Comparison of ENCODE assay signal across 8 cellular contexts in the genomic region with DNA sequence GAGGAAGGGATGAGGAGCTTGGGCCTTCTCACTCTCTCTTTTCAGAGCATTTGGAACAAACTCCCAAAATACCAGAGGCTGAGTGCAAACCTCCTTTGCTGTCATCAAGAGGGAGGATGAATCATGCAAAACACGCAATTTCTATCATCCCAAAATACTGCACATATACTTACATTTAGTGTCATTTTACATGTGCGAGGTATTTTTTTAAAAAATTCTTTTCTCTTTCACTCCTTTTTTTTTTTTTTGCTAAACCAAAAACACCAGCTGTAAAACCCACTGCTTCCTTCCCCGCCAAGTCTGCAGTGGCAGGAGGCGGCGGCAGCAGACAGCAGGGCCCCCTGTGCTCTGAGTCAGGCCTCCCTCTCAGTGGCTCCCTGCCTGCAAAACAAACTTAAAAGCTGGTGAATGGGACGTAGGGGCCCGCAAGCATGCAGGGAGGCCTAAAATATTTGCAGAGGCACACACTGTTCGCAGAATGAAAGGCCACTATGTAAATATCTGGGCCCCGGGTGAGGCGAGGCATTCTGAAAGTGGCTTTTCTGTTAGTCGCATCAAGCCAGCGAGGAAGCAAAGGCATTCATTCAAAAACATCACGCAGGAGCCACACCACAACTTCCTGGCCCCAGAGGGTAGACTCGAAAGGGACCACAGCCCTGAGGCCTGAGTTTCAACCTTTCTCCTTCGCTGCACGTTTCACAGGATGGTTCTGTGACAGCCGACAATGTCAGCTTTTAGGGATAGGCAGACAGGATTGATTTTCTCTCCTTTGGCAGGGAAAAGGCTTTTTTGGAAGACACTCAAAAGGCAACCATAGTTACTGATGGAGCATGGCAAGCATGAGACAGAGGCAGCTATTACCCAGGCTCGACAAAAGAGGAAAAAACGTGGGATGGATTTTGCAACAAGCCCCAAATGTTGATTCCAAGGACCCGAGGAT.
A peak's percentile ranks its signal among the peaks of the same experiment; 100 is the strongest.
DNase-seq lines count a peak whose midpoint lies in the region; ATAC-seq and TF ChIP-seq lines count a peak whose summit lies in the region.

No MANE protein-coding gene starts in this region.

- DNase-seq in NCI-H446 treated with DMSO at 0.1 percent for 48 hours (lab: John Stamatoyannopoulos, UW) (peak; percentile 65), activated T-cell treated with anti-CD3 and anti-CD28 coated beads for 1 hour (ENCODE audit: low read depth) (peak; percentile 54), nephron progenitor cell (no peak), cortex of kidney (lab: John Stamatoyannopoulos, UW) (no peak)

- no peak for TF ChIP-seq CTCF in nephron progenitor cell (IDR thresholded peaks at IDR 0.05)

- peak overlapping the region; percentile 1 to 64 for H3K9ac ChIP-seq in stomach smooth muscle (ENCODE audit: low read length in 2 of 2)

- peaks cover 21% of the 10 kb centered on the region for H3K36me3 Mint-ChIP-seq in nephron progenitor cell (ENCODE audit: low read depth)

- no peaks in the 10 kb centered on the region for H3K9me3 ChIP-seq in esophagus (ENCODE audit: control insufficient read depth in 2 of 2, insufficient read depth in 1 of 2, low read depth in 1 of 2, low read length in 1 of 2)
- no peaks in the 10 kb centered on the region for H3K9me3 ChIP-seq in stomach smooth muscle (ENCODE audit: control insufficient read depth in 2 of 2, low read length in 2 of 2)

- no peaks in the 10 kb centered on the region for H3K9me3 Mint-ChIP-seq in nephron progenitor cell

- peaks cover 37% of the 10 kb centered on the region for H3K4me1 Mint-ChIP-seq in nephron progenitor cell

- ATAC-seq in GM18508 (IDR thresholded peaks at IDR 0.05; ENCODE audit: insufficient read depth, unreplicated experiment) (peak; percentile 81), HG02870 (IDR thresholded peaks at IDR 0.05; ENCODE audit: unreplicated experiment) (peak; percentile 93)

- no peaks in the 10 kb centered on the region for H3K27me3 ChIP-seq in esophagus (ENCODE audit: control insufficient read depth in 1 of 2, insufficient read depth in 2 of 2, low read length in 2 of 2)
- H3K27me3 ChIP-seq in stomach smooth muscle (ENCODE audit: control insufficient read depth in 1 of 2, insufficient read depth in 2 of 2, low read length in 2 of 2): no peaks in the 10 kb centered on the region

- H3K27ac Mint-ChIP-seq in nephron progenitor cell: peak overlapping the region; percentile 84

- H3K27me3 Mint-ChIP-seq in nephron progenitor cell (ENCODE audit: low read depth, poor library complexity): peaks cover 4% of the 10 kb centered on the region

- peak overlapping the region; percentile 46 for H3K4me3 Mint-ChIP-seq in nephron progenitor cell

- H3K4me1 ChIP-seq in esophagus (ENCODE audit: control insufficient read depth in 2 of 2, insufficient read depth in 2 of 2, low read length in 1 of 2) (peaks cover 0 to 5% of the 10 kb centered on the region in 2 donors), stomach smooth muscle (ENCODE audit: control insufficient read depth, insufficient read depth, low read length) (peaks cover 22% of the 10 kb centered on the region)

- no peak overlapping the region for H3K4me3 ChIP-seq in esophagus (ENCODE audit: low read depth in 1 of 2, low read length in 2 of 2)
- H3K4me3 ChIP-seq in stomach smooth muscle (ENCODE audit: low read length in 2 of 2): peak overlapping the region; percentile 9 to 55

- WGBS in esophagus, 2 donors: 29 to 37% methylated on average over 20 of the region's 20 CpGs

- H3K36me3 ChIP-seq in esophagus (ENCODE audit: control insufficient read depth in 2 of 2, insufficient read depth in 2 of 2, low read length in 1 of 2): no peaks in the 10 kb centered on the region
- no peaks in the 10 kb centered on the region for H3K36me3 ChIP-seq in stomach smooth muscle (ENCODE audit: control insufficient read depth in 2 of 2, insufficient read depth in 2 of 2, low read length in 2 of 2)

- H3K27ac ChIP-seq in esophagus (ENCODE audit: low read depth in 2 of 2, low read length in 1 of 2) (peak overlapping the region; percentile 5 to 67), stomach smooth muscle (ENCODE audit: low read length) (peak overlapping the region; percentile 58)

Comparison
In these comparisons a context has a peak if more than half of its experiments do, and no peak if none do; other contexts are left out.
1. DNase-seq: peak in NCI-H446 treated with DMSO at 0.1 percent for 48 hours (single experiment) and activated T-cell treated with anti-CD3 and anti-CD28 coated beads for 1 hour (single experiment); none in nephron progenitor cell (single experiment) and cortex of kidney (single experiment).
2. H3K4me3 ChIP-seq: peak in stomach smooth muscle (2 of 2); none in esophagus (0 of 2).